In the genomic region with DNA sequence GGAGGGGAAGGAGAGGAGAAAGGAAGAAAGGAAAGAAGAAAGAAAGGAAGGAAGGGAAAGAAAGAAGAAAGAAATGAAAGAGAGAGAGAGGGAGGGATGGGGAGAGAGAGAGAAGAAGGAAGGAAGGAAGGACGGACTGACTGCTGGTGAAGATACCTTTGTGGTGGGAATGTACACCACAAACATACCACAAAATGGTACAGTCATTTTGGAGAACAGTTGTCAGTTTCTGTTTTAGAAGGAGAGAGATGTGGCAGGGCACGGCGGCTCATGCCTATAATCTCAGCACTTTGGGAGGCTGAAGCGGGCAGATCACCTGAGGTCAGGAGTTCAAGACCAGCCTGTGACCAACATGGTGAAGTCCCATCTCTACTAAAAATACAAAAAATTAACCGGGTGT, we compare ENCODE assay signal across 27 cellular contexts. TPM values are rescaled to one million over a fixed set of nuclear protein-coding genes. Genes with fewer than 3 reads are reported as not detected.
A peak's percentile ranks its signal among the peaks of the same experiment; 100 is the strongest.
DNase-seq lines count a peak whose midpoint lies in the region; ATAC-seq and TF ChIP-seq lines count a peak whose summit lies in the region.
"Had no signal": no experiment of that assay in that cellular context is flagged by ENCODE, and none has a peak within 500 bp of the region (broad histone marks: within the 10 kb centered on the region; RNA-seq: fewer than 3 reads in every experiment).

No MANE protein-coding gene starts in this region.

- H3K4me3 Mint-ChIP-seq in WTC11, result no peak overlapping the region
- H3K4me3 Mint-ChIP-seq: central memory CD8-positive, alpha-beta T cell; dendritic cell treated with granulocyte-macrophage colony-stimulating factor and Interleukin-4, amounts not matched to agents 40 ng/mL and 50 ng/mL, for 4 days had no signal

- no peaks in the 10 kb centered on the region for H3K27me3 ChIP-seq in BE2C
- H3K27me3 ChIP-seq: BLaER1 had no signal

- no peaks in the 10 kb centered on the region; the same call in 1 of the 2 replicates for H3K27me3 Mint-ChIP-seq in WTC11 (ENCODE audit: low read depth)

- POLR2A ChIA-PET in WTC11 (lab: Charles Lee), result no interaction called here

- no peaks in the 10 kb centered on the region for H3K9me3 ChIP-seq in BE2C
- H3K9me3 ChIP-seq: BLaER1, left ventricle myocardium inferior, transverse colon had no signal

- H3K4me1 Mint-ChIP-seq in WTC11, result peaks cover 14% of the 10 kb centered on the region

- peaks cover 5% of the 10 kb centered on the region for H3K4me1 ChIP-seq in BE2C
- H3K4me1 ChIP-seq: BLaER1, transverse colon had no signal

- H3K4me3 ChIP-seq in BE2C (ENCODE audit: low read depth, low read length), result no peak overlapping the region
- H3K4me3 ChIP-seq: BLaER1, left ventricle myocardium inferior, transverse colon had no signal

- H3K9me3 Mint-ChIP-seq in WTC11, result no peaks in the 10 kb centered on the region
- H3K9me3 Mint-ChIP-seq: central memory CD8-positive, alpha-beta T cell; dendritic cell treated with granulocyte-macrophage colony-stimulating factor and Interleukin-4, amounts not matched to agents 40 ng/mL and 50 ng/mL, for 4 days had no signal

- ATAC-seq in GM18867 (IDR thresholded peaks at IDR 0.05; ENCODE audit: unreplicated experiment), result peak; percentile 51
- peak; percentile 64 for ATAC-seq in HG02884 (IDR thresholded peaks at IDR 0.05; ENCODE audit: unreplicated experiment)
- no peak for ATAC-seq in WTC11
- no peak for ATAC-seq in HG03521 (IDR thresholded peaks at IDR 0.05; ENCODE audit: unreplicated experiment)
- ATAC-seq: HCT116 had no signal

- H3K27ac Mint-ChIP-seq in WTC11, result no peak overlapping the region
- H3K27ac Mint-ChIP-seq: dendritic cell treated with granulocyte-macrophage colony-stimulating factor and Interleukin-4, amounts not matched to agents 40 ng/mL and 50 ng/mL, for 4 days had no signal

- in situ Hi-C loops in ACHN (cut with HindIII; ENCODE audit: low pct_ligation_motif_present, low pct_unique_long_range_greater_than_20kb, low sequenced_read_pairs), result no loop called here

- DNase-seq in Daoy (ENCODE audit: low read depth) (peak; percentile 34), WTC11 (ENCODE audit: low spot score) (no peak), ACHN (no peak), NCI-H187 treated with DMSO at 0.1 percent for 48 hours (lab: John Stamatoyannopoulos, UW) (no peak), BE2C (no peak)
- DNase-seq: activated naive CD4-positive, alpha-beta T cell; DMS153; erythroblast; left ventricle myocardium inferior; mesenchymal stem cell; NCI-H146; NCI-H446 treated with DMSO at 0.1 percent for 48 hours; NCI-H82; stimulated activated CD4-positive, alpha-beta T cell treated with anti-CD3 and anti-CD28 coated beads, Interleukin-15, amount 100 ng/mL, for 24 hours; stimulated activated CD4-positive, alpha-beta T cell treated with anti-CD3 and anti-CD28 coated beads, Interleukin-4, amount 100 ng/mL, for 4 hours; SW 1271; T-helper 9 cell; transverse colon had no signal

- CTCF ChIA-PET in WTC11 (lab: Charles Lee), result no interaction called here

- H3K36me3 ChIP-seq in BE2C, result no peaks in the 10 kb centered on the region
- H3K36me3 ChIP-seq: BLaER1, left ventricle myocardium inferior, transverse colon had no signal

- H3K36me3 Mint-ChIP-seq in WTC11, result no peaks in the 10 kb centered on the region

- no peak for TF ChIP-seq CTCF in WTC11 (IDR thresholded peaks at IDR 0.05)
- TF ChIP-seq CTCF in BE2C (IDR thresholded peaks at IDR 0.05; ENCODE audit: low read depth, low read length), result no peak

TF ChIP-seq in WTC11, 78 proteins besides CTCF, POLR2A, EP300 and RAD21:
- TF ChIP-seq, protein P1, sequence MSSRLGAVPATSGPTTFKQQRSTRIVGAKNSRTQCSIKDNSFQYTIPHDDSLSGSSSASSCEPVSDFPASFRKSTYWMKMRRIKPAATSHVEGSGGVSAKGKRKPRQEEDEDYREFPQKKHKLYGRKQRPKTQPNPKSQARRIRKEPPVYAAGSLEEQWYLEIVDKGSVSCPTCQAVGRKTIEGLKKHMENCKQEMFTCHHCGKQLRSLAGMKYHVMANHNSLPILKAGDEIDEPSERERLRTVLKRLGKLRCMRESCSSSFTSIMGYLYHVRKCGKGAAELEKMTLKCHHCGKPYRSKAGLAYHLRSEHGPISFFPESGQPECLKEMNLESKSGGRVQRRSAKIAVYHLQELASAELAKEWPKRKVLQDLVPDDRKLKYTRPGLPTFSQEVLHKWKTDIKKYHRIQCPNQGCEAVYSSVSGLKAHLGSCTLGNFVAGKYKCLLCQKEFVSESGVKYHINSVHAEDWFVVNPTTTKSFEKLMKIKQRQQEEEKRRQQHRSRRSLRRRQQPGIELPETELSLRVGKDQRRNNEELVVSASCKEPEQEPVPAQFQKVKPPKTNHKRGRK (CRISPR knock-in tag; IDR thresholded peaks at IDR 0.05; ENCODE audit: borderline replicate concordance), result 0 out of 2 replicates have a peak, but pooled peaks have one; percentile 76
- TF ChIP-seq CBFB (CRISPR knock-in tag; IDR thresholded peaks at IDR 0.05; ENCODE audit: low read depth) (no peak), PRRX2 (CRISPR knock-in tag; IDR thresholded peaks at IDR 0.05) (no peak)

RNA-seq across cellular contexts. Expression of a gene that starts 40.0 kb away (rescaled TPM):
- 3.1 and 4.3 TPM in 2 replicates for total RNA-seq in Daoy (2014; rRNA removed; shearing (Covaris generic))
- total RNA-seq in WTC11 (2021), result 5.6 to 6.0 TPM (median 5.7 TPM) in 3 replicates
- polyA plus RNA-seq in BE2C (2012; ENCODE audit: insufficient read depth, insufficient read length, low read depth), result 3.8 TPM
- total RNA-seq: RPMI7951 had no signal
- polyA plus RNA-seq: neural cell had no signal

Comparison
In these comparisons a context has a peak if more than half of its experiments do, and no peak if none do; other contexts are left out.
1. ATAC-seq: peak in GM18867 (single experiment) and HG02884 (single experiment); none in WTC11 (single experiment) and HG03521 (single experiment).